In the genomic region with DNA sequence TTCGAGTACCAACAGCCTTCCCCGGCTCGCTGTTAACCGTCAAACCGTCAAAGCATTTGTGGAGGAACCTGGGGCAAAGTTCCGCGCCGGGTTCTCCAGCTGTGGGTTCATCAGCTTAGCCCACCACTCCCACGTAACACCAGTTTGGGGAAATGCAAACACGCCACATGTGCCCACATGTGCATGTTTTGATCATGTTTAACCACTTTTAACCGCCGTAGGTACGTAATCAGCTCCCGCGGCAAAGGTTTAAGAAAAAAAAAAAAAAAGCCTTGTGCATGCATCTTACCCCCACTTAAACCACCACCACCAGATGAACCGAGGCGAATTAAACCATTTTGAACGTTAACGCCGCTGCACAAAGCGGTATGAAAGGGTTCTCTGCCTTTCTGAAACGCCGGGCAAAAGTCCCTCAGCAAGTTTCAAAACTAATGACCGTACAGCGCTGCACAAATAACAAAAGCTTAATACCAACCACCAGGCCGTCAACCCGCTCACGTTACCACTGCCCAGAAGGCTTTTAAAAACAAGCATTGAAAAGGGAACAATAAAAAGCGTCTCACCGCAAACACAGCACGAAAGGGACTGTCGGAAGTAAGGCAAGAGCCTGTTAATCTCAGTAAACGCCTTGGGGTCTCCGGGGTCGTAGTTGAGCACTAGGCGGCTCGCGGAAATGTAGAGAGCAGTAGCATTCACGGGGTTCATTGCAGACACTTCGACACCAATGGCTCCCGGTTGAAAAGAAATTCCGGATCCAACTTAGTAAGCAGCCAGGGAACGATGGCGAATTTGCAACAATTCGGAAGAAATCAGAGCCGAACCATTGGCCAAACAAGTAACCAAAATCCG, we compare ENCODE assay signal across 8 cellular contexts. TPM values are rescaled to one million over a fixed set of nuclear protein-coding genes. Genes with fewer than 3 reads are reported as not detected.
DNase-seq lines count a peak whose midpoint lies in the region; ATAC-seq and TF ChIP-seq lines count a peak whose summit lies in the region.

No MANE protein-coding gene starts in this region.

- peak overlapping the region; percentile 96 for H3K9ac ChIP-seq in DND-41 (ENCODE audit: low read depth, low read length)
- H3K9ac ChIP-seq in endodermal cell (ENCODE audit: extremely low read depth, low read length, poor library complexity, severe bottlenecking): peak overlapping the region; percentile 94

- H3K27ac Mint-ChIP-seq in endodermal cell: peak overlapping the region; percentile 96

- peaks cover 35% of the 10 kb centered on the region for H3K4me1 Mint-ChIP-seq in endodermal cell

- peaks cover 9% of the 10 kb centered on the region for H3K9me3 Mint-ChIP-seq in endodermal cell

- no peaks in the 10 kb centered on the region for H3K27me3 Mint-ChIP-seq in endodermal cell (ENCODE audit: insufficient read depth)

- H3K27me3 ChIP-seq in DND-41 (ENCODE audit: insufficient read depth, low read length, poor library complexity): no peaks in the 10 kb centered on the region
- no peaks in the 10 kb centered on the region for H3K27me3 ChIP-seq in endodermal cell (ENCODE audit: control insufficient read depth, insufficient read depth, low read length, poor library complexity, severe bottlenecking)

- no peak overlapping the region for H2AFZ ChIP-seq in DND-41 (ENCODE audit: low read depth, low read length)

- H3K79me2 ChIP-seq in DND-41 (ENCODE audit: insufficient read depth, low read length): peaks cover 82% of the 10 kb centered on the region

- H3K36me3 ChIP-seq in DND-41 (ENCODE audit: insufficient read depth, low read length) (peaks cover 55% of the 10 kb centered on the region), endodermal cell (ENCODE audit: control insufficient read depth, insufficient read depth, low read length) (peaks cover 8% of the 10 kb centered on the region)

- peak overlapping the region; percentile 89 for H3K4me3 Mint-ChIP-seq in endodermal cell

- ATAC-seq in DND-41 (ENCODE audit: insufficient read depth, low read depth) (peak; percentile 8; the same call in 2 of the 3 replicates), GM21717 (IDR thresholded peaks at IDR 0.05; ENCODE audit: unreplicated experiment) (no peak)
- ATAC-seq in stimulated activated naive CD8-positive, alpha-beta T cell treated with anti-CD3 and anti-CD28 coated beads, Interleukin-15, Interleukin-2, amounts not matched to agents 100 U/mL and 50 U/mL, for 24 hours: peak; percentile 4

- H4K20me1 ChIP-seq in DND-41 (ENCODE audit: insufficient read depth, low read length): peaks cover 56% of the 10 kb centered on the region

- H3K36me3 Mint-ChIP-seq in endodermal cell (ENCODE audit: low read depth): peaks cover 12% of the 10 kb centered on the region

- TF ChIP-seq CTCF in DND-41 (IDR thresholded peaks at IDR 0.05; ENCODE audit: borderline replicate concordance, extremely low read depth, low read length, poor library complexity, severe bottlenecking): no peak
- peak; percentile 21 for TF ChIP-seq CTCF in endodermal cell (conservative IDR thresholded peaks at IDR 0.05)

- peaks cover 4% of the 10 kb centered on the region for H3K9me3 ChIP-seq in DND-41 (ENCODE audit: insufficient read depth, low read length, severe bottlenecking)
- peaks cover 8% of the 10 kb centered on the region for H3K9me3 ChIP-seq in endodermal cell (ENCODE audit: control insufficient read depth, low read length)

- H3K4me1 ChIP-seq in DND-41 (ENCODE audit: insufficient read depth, low read length) (peaks cover 64% of the 10 kb centered on the region), endodermal cell (ENCODE audit: control insufficient read depth, insufficient read depth, low read length) (peaks cover 8% of the 10 kb centered on the region)

- DNase-seq in DND-41 (peak; percentile 82), NCI-H1105 (lab: John Stamatoyannopoulos, UW) (peak; percentile 45), endodermal cell (peak; percentile 69), myocyte (ENCODE audit: low read depth) (peak; percentile 33), iPS-NIHi7 (ENCODE audit: extremely low spot score) (no peak)
- peak; percentile 54 to 67 for DNase-seq in activated CD8-positive, alpha-beta memory T cell treated with anti-CD3 and anti-CD28 coated beads for 4 hours (ENCODE audit: low read depth in 2 of 2)
- DNase-seq in stimulated activated naive CD8-positive, alpha-beta T cell treated with anti-CD3 and anti-CD28 coated beads, Interleukin-15, Interleukin-2, amounts not matched to agents 100 U/mL and 50 U/mL, for 24 hours: peak; percentile 76

- WGBS in endodermal cell (ENCODE audit: insufficient coverage in 1 of 2, insufficient read length in 1 of 2), 2 experiments: 0% methylated on average over 36 to 47 of the region's 47 CpGs

- peak overlapping the region; percentile 67 for H3K4me2 ChIP-seq in DND-41 (ENCODE audit: insufficient read depth, low read length)

- H3K27ac ChIP-seq in DND-41 (ENCODE audit: low read length) (peak overlapping the region; percentile 99), endodermal cell (ENCODE audit: low read depth, low read length) (peak overlapping the region; percentile 99)

- peak overlapping the region; percentile 75 to 78 for H3K4me3 ChIP-seq in DND-41 (ENCODE audit: low read depth in 1 of 2, low read length in 2 of 2)
- peak overlapping the region; percentile 100 for H3K4me3 ChIP-seq in endodermal cell (ENCODE audit: low read length)

RNA-seq across cellular contexts. Expression of gene MSL2, which starts 1.5 kb away (rescaled TPM):
- total RNA-seq in endodermal cell: 10 to 100 TPM; 35.1 to 45.7 TPM
- polyA plus RNA-seq in endodermal cell (2013, experiment 1 of 2): 37.2 TPM
- polyA plus RNA-seq in endodermal cell (2013, experiment 2 of 2): 34.9 TPM
- 14.4 and 19.9 TPM in 2 replicates for total RNA-seq in myocyte
- polyA plus RNA-seq in myocyte (2012): 6.6 TPM

RNA-seq across cellular contexts. Expression of gene PCCB, which starts 55.5 kb away (rescaled TPM):
- total RNA-seq in endodermal cell: 10 to 100 TPM; 54.9 to 65.1 TPM
- polyA plus RNA-seq in endodermal cell (2013, experiment 1 of 2): 59.9 TPM
- 51.3 TPM for polyA plus RNA-seq in endodermal cell (2013, experiment 2 of 2)
- 104 and 110 TPM in 2 replicates for total RNA-seq in myocyte
- 42.6 TPM for polyA plus RNA-seq in myocyte (2012)
